ENCODE assay signal across 19 cellular contexts in genomic region chr1:180945551-180945950, GRCh38. TPM values are rescaled to one million over a fixed set of nuclear protein-coding genes. Genes with fewer than 3 reads are reported as not detected.
DNase-seq lines count a peak whose midpoint lies in the region; TF ChIP-seq lines count a peak whose summit lies in the region.
"Had no signal": no experiment of that assay in that cellular context is flagged by ENCODE, and none has a peak within 500 bp of the region (broad histone marks: within the 10 kb centered on the region; RNA-seq: fewer than 3 reads in every experiment).

No MANE protein-coding gene starts in this region.

- H3K4me1 ChIP-seq in trophoblast cell (ENCODE audit: control insufficient read depth in 1 of 2, insufficient read depth in 2 of 2, low read length in 2 of 2) (peaks cover 22 to 23% of the 10 kb centered on the region in 2 experiments), hepatocyte (ENCODE audit: insufficient read depth) (no peaks in the 10 kb centered on the region)
- H3K4me1 ChIP-seq: SJCRH30 had no signal

- no peak overlapping the region for H3K4me2 ChIP-seq in trophoblast cell (ENCODE audit: low read length)
- H3K4me2 ChIP-seq in hepatocyte: no peak overlapping the region
- H3K4me2 ChIP-seq: KMS-11 had no signal

- no peak overlapping the region for H4K12ac ChIP-seq in trophoblast cell (ENCODE audit: low read depth, low read length)

- H3K27me3 ChIP-seq in trophoblast cell (ENCODE audit: insufficient read depth, low read length) (no peaks in the 10 kb centered on the region), hepatocyte (no peaks in the 10 kb centered on the region)
- H3K27me3 ChIP-seq: SJCRH30 had no signal

- H2AFZ ChIP-seq in trophoblast cell (ENCODE audit: insufficient read depth, low read length, poor library complexity): no peak overlapping the region
- no peak overlapping the region for H2AFZ ChIP-seq in hepatocyte

- no peak overlapping the region for H3K4ac ChIP-seq in trophoblast cell (ENCODE audit: low read depth, low read length)

- H3K27ac ChIP-seq in KOPT-K1 (ENCODE audit: low read depth, low read length, poor library complexity, severe bottlenecking): peak overlapping the region; percentile 99
- no peak overlapping the region for H3K27ac ChIP-seq in trophoblast cell (ENCODE audit: low read depth, low read length)
- no peak overlapping the region for H3K27ac ChIP-seq in hepatocyte
- H3K27ac ChIP-seq: 22Rv1, KMS-11, SJCRH30 had no signal

- no peak overlapping the region for H3K18ac ChIP-seq in trophoblast cell (ENCODE audit: low read length)

- H3K79me1 ChIP-seq in trophoblast cell (ENCODE audit: low read length): peaks cover 9% of the 10 kb centered on the region

- H4K20me1 ChIP-seq in hepatocyte (ENCODE audit: insufficient read depth, poor library complexity, severe bottlenecking): no peaks in the 10 kb centered on the region

- H4K91ac ChIP-seq in trophoblast cell (ENCODE audit: low read depth, low read length): no peak overlapping the region

- H2BK12ac ChIP-seq in trophoblast cell (ENCODE audit: low read length): no peak overlapping the region

- no peak overlapping the region for H3K14ac ChIP-seq in trophoblast cell (ENCODE audit: low read length)

- no peak overlapping the region for H3K9ac ChIP-seq in trophoblast cell (ENCODE audit: low read length)
- H3K9ac ChIP-seq: KMS-11 had no signal

- no CpG with 5 or more reads among the region's 8 CpGs for WGBS in trophoblast cell (ENCODE audit: extremely low coverage, insufficient coverage, insufficient read length)
- WGBS in hepatocyte (ENCODE audit: low lambda C conversion rate, missing lambda C conversion rate): 90% methylated on average over 8 of the region's 8 CpGs

- H2BK120ac ChIP-seq in trophoblast cell (ENCODE audit: insufficient read depth, low read length, poor library complexity): no peak overlapping the region

- H3K4me3 ChIP-seq in trophoblast cell (ENCODE audit: low read depth, low read length): no peak overlapping the region
- no peak overlapping the region for H3K4me3 ChIP-seq in hepatocyte
- H3K4me3 ChIP-seq: SJCRH30 had no signal

- peak in 2 of 3 experiments; percentile 78 to 88 for DNase-seq in NCI-H1417 (lab: John Stamatoyannopoulos, UW)
- DNase-seq in NCI-H1417 treated with DMSO at 0.1 percent for 48 hours (lab: John Stamatoyannopoulos, UW): no peak
- DNase-seq in NCI-H345 treated with DMSO at 0.1 percent for 48 hours (lab: John Stamatoyannopoulos, UW; ENCODE audit: unreplicated experiment): peak; percentile 83
- DNase-seq in trophoblast cell: peak; percentile 69 to 73
- DNase-seq in SIG-M5 treated with dmso at 0.1 percent for 504 hours (lab: John Stamatoyannopoulos, UW; ENCODE audit: unreplicated experiment): no peak
- no peak for DNase-seq in GM03348 (ENCODE audit: low spot score)
- no peak for DNase-seq in hepatocyte (ENCODE audit: low spot score)
- DNase-seq: AML-193, DMS 273 treated with DMSO at 0.1 percent for 48 hours, NCI-H446 treated with DMSO at 0.1 percent for 48 hours, NCI-H748 treated with DMSO at 0.1 percent for 48 hours, PC-3, RPMI8226, SJCRH30, T-helper 17 cell had no signal

- no peak overlapping the region for H4K8ac ChIP-seq in trophoblast cell (ENCODE audit: low read depth, low read length)

- H3K36me3 ChIP-seq in KOPT-K1 (ENCODE audit: insufficient read depth, low read length) (0 out of 2 replicates have a peak, but pooled peaks cover 8% of the 10 kb centered on the region), trophoblast cell (ENCODE audit: control insufficient read depth in 1 of 2, insufficient read depth in 2 of 2, low read length in 2 of 2) (peaks cover 6 to 10% of the 10 kb centered on the region in 2 experiments), hepatocyte (replicated peaks; ENCODE audit: insufficient read depth, low read depth) (no peaks in the 10 kb centered on the region)

- H2BK5ac ChIP-seq in trophoblast cell (ENCODE audit: low read depth, low read length, poor library complexity): no peak overlapping the region

- TF ChIP-seq CTCF in hepatocyte (IDR thresholded peaks at IDR 0.05; ENCODE audit: poor library complexity): no peak

- H3K9me2 ChIP-seq in hepatocyte (replicated peaks; ENCODE audit: insufficient read depth): no peaks in the 10 kb centered on the region

- no peak overlapping the region for H3K23ac ChIP-seq in trophoblast cell (ENCODE audit: low read length)

- H3K79me2 ChIP-seq in trophoblast cell (ENCODE audit: control insufficient read depth, insufficient read depth, low read length, poor library complexity) (peaks cover 2% of the 10 kb centered on the region), hepatocyte (no peaks in the 10 kb centered on the region)

- H3K9me3 ChIP-seq in KOPT-K1 (ENCODE audit: insufficient read depth, low read length, poor library complexity, severe bottlenecking) (no peaks in the 10 kb centered on the region), trophoblast cell (ENCODE audit: insufficient read depth, low read depth, low read length) (no peaks in the 10 kb centered on the region), hepatocyte (ENCODE audit: low read depth) (no peaks in the 10 kb centered on the region)
- H3K9me3 ChIP-seq: SJCRH30 had no signal

- no peak overlapping the region for H2AK5ac ChIP-seq in trophoblast cell (ENCODE audit: low read length)

RNA-seq across cellular contexts. Expression of gene KIAA1614, which starts 32.9 kb away (rescaled TPM):
- 0.35 and 0.42 TPM in 2 replicates for polyA plus RNA-seq in trophoblast cell (2013)
- total RNA-seq in hepatocyte: 2.6 and 3.0 TPM in 2 replicates
- 2.5 and 2.9 TPM in 2 replicates for polyA plus RNA-seq in hepatocyte
- total RNA-seq: HT-29, PC-3 had no signal

Comparison
In these comparisons a context has a peak if more than half of its experiments do, and no peak if none do; other contexts are left out.
1. DNase-seq: peak in NCI-H1417 (2 of 3), NCI-H345 treated with DMSO at 0.1 percent for 48 hours (single experiment) and trophoblast cell (2 of 2); none in NCI-H1417 treated with DMSO at 0.1 percent for 48 hours (single experiment), SIG-M5 treated with dmso at 0.1 percent for 504 hours (single experiment), GM03348 (single experiment) and hepatocyte (single experiment).